ENCODE assay signal across 21 cellular contexts in genomic region chr7:69190025-69190424, GRCh38.
DNase-seq lines count a peak whose midpoint lies in the region; ATAC-seq, FAIRE-seq and TF ChIP-seq lines count a peak whose summit lies in the region.
"Had no signal": no experiment of that assay in that cellular context is flagged by ENCODE, and none has a peak within 500 bp of the region (broad histone marks: within the 10 kb centered on the region; RNA-seq: fewer than 3 reads in every experiment).

No MANE protein-coding gene starts in this region.

- H3K9ac ChIP-seq in Karpas-422 (ENCODE audit: low read length), result no peak overlapping the region
- no peak overlapping the region for H3K9ac ChIP-seq in K562 (ENCODE audit: insufficient read depth in 1 of 2, low read depth in 2 of 2, low read length in 2 of 2)
- H3K9ac ChIP-seq: BLaER1 treated with 17β-estradiol and CSF1 and Interleukin-3, amounts not matched to agents 10 nM and 100 nM had no signal

- no peak for ATAC-seq in right cardiac atrium
- ATAC-seq in K562, result no peak
- ATAC-seq in HG02759 (IDR thresholded peaks at IDR 0.05; ENCODE audit: unreplicated experiment), result no peak
- ATAC-seq: A549; CD8-positive, alpha-beta T cell had no signal

- no peak for FAIRE-seq in K562 (lab: Jason Lieb, UNC)
- FAIRE-seq: D721Med, GM12891, GM19239 had no signal

- POLR2A ChIA-PET in K562 (lab: Yijun Ruan, JAX), result no interaction called here

- no peak for TF ChIP-seq RAD21 in K562 (CRISPR knock-in tag; conservative IDR thresholded peaks at IDR 0.05 in 1 of 2, IDR thresholded peaks at IDR 0.05 in 1 of 2)

- in situ Hi-C loops in K562 (cut with MboI), result no loop called here

- H3K79me2 ChIP-seq in Karpas-422 (ENCODE audit: low read length), result no peaks in the 10 kb centered on the region
- H3K79me2 ChIP-seq in K562 (ENCODE audit: control insufficient read depth, insufficient read depth, low read length), result no peaks in the 10 kb centered on the region

- no peaks in the 10 kb centered on the region for H3K36me3 ChIP-seq in Karpas-422 (ENCODE audit: insufficient read depth, low read length)
- no peaks in the 10 kb centered on the region for H3K36me3 ChIP-seq in K562 (ENCODE audit: control insufficient read depth, insufficient read depth, low read length)
- H3K36me3 ChIP-seq: BLaER1 treated with 17β-estradiol and CSF1 and Interleukin-3, amounts not matched to agents 10 nM and 100 nM had no signal

- TF ChIP-seq EP300 in K562 (IDR thresholded peaks at IDR 0.05; ENCODE audit: low read length), result no peak

- H3K9me3 ChIP-seq in right cardiac atrium (ENCODE audit: control insufficient read depth, low read length), result no peaks in the 10 kb centered on the region
- no peaks in the 10 kb centered on the region for H3K9me3 ChIP-seq in Karpas-422 (ENCODE audit: low read length)
- no peaks in the 10 kb centered on the region for H3K9me3 ChIP-seq in K562 (replicated peaks; ENCODE audit: control insufficient read depth, insufficient read depth, low read depth, low read length)
- H3K9me3 ChIP-seq: A549 had no signal

- H3K9me2 ChIP-seq in Karpas-422 (replicated peaks; ENCODE audit: insufficient read depth, low read length), result no peaks in the 10 kb centered on the region

- no peak overlapping the region for H3K4me3 ChIP-seq in right cardiac atrium (ENCODE audit: low read length)
- H3K4me3 ChIP-seq in Karpas-422 (ENCODE audit: low read length), result no peak overlapping the region
- H3K4me3 ChIP-seq in K562, result no peak overlapping the region
- H3K4me3 ChIP-seq: A549; BLaER1 treated with 17β-estradiol and CSF1 and Interleukin-3, amounts not matched to agents 10 nM and 100 nM had no signal

- CTCF ChIA-PET in K562 (lab: Yijun Ruan, JAX; ENCODE audit: low intra/inter-chr PET ratio), result no interaction called here

- H3K9me1 ChIP-seq in K562 (ENCODE audit: control insufficient read depth, insufficient read depth, low read length), result no peaks in the 10 kb centered on the region

- no peaks in the 10 kb centered on the region for H4K20me1 ChIP-seq in Karpas-422 (ENCODE audit: insufficient read depth, low read depth, low read length)
- no peaks in the 10 kb centered on the region for H4K20me1 ChIP-seq in K562 (replicated peaks; ENCODE audit: control insufficient read depth, insufficient read depth, low read length)
- H4K20me1 ChIP-seq: BLaER1 treated with 17β-estradiol and CSF1 and Interleukin-3, amounts not matched to agents 10 nM and 100 nM had no signal

- no peak for TF ChIP-seq POLR2A in K562 (conservative IDR thresholded peaks at IDR 0.05)

- H3K27ac ChIP-seq in right cardiac atrium (ENCODE audit: low read length) (peak overlapping the region; percentile 75), Karpas-422 (ENCODE audit: low read length) (peak overlapping the region; percentile 84), VCaP (0 out of 2 replicates have a peak overlapping the region, but pooled peaks have one; percentile 34), K562 (ENCODE audit: extremely low read depth, low read depth, low read length) (no peak overlapping the region)
- H3K27ac ChIP-seq: 22Rv1; A549; BLaER1 treated with 17β-estradiol and CSF1 and Interleukin-3, amounts not matched to agents 10 nM and 100 nM; C4-2B had no signal

- WGBS in right cardiac atrium, result 94% methylated on average over 5 of the region's 5 CpGs
- WGBS in K562 (ENCODE audit: insufficient coverage, low coverage, missing lambda C conversion rate), result 35% methylated on average over 5 of the region's 5 CpGs

- H3K27me3 ChIP-seq in right cardiac atrium (ENCODE audit: control insufficient read depth, insufficient read depth) (no peaks in the 10 kb centered on the region), Karpas-422 (ENCODE audit: low read length) (no peaks in the 10 kb centered on the region), K562 (ENCODE audit: control insufficient read depth in 2 of 2, insufficient read depth in 2 of 2, low read length in 2 of 2) (peaks cover 0 to 4% of the 10 kb centered on the region in 2 experiments; a peak in 1 of 5 replicates)
- H3K27me3 ChIP-seq: BLaER1 treated with 17β-estradiol and CSF1 and Interleukin-3, amounts not matched to agents 10 nM and 100 nM had no signal

- BruUV-seq in K562 (replicated peaks; lab: Mats Ljungman, UMichigan), result no TSS peak

- intact Hi-C loops in right cardiac atrium (cut with DNase I), result no loop called here
- intact Hi-C loops in cardiac septum (cut with DNase I), result no loop called here
- intact Hi-C loops in K562 (cut with micrococcal nuclease), result no loop called here

- H3K4me1 ChIP-seq in right cardiac atrium (ENCODE audit: control insufficient read depth, insufficient read depth, low read length) (peaks cover 3% of the 10 kb centered on the region), Karpas-422 (ENCODE audit: low read length) (peaks cover 35% of the 10 kb centered on the region), K562 (replicated peaks in 1 of 2; ENCODE audit: control insufficient read depth in 2 of 2, insufficient read depth in 2 of 2, low read length in 2 of 2) (no peaks in the 10 kb centered on the region)
- H3K4me1 ChIP-seq: A549, Caco-2 had no signal

- no peak overlapping the region for H3K4me2 ChIP-seq in Karpas-422 (ENCODE audit: low read depth, low read length, poor library complexity, severe bottlenecking)
- no peak overlapping the region for H3K4me2 ChIP-seq in K562 (ENCODE audit: insufficient read depth, low read length)
- H3K4me2 ChIP-seq: A549 had no signal

- TF ChIP-seq CTCF in VCaP (conservative IDR thresholded peaks at IDR 0.05) (no peak), K562 (IDR thresholded peaks at IDR 0.05 in 2 of 3, conservative IDR thresholded peaks at IDR 0.05 in 1 of 3; ENCODE audit: insufficient read depth in 2 of 3, low read depth in 1 of 3, low read length in 3 of 3) (no peak)

- DNase-seq in right cardiac atrium (no peak), cardiac septum (ENCODE audit: low spot score) (no peak), Karpas-422 (no peak), K562 (ENCODE audit: extremely low read depth in 1 of 4, low spot score in 3 of 4) (no peak), amygdala (lab: John Stamatoyannopoulos, UW) (no peak)
- DNase-seq: AML-193; Caco-2; Calu3; CD4-positive, alpha-beta T cell; CD8-positive, alpha-beta T cell; DMS79 treated with DMSO at 0.1 percent for 48 hours; GF-D8 had no signal

- H2AFZ ChIP-seq in Karpas-422 (ENCODE audit: low read length) (no peak overlapping the region), K562 (ENCODE audit: low read depth, low read length) (no peak overlapping the region)

TF ChIP-seq in K562, 482 proteins besides CTCF, POLR2A, EP300 and RAD21 (continues in another document):
- TF ChIP-seq CREB5 (CRISPR knock-in tag; IDR thresholded peaks at IDR 0.05), result no peak
